ENCODE assay signal across 13 cellular contexts in the genomic region with DNA sequence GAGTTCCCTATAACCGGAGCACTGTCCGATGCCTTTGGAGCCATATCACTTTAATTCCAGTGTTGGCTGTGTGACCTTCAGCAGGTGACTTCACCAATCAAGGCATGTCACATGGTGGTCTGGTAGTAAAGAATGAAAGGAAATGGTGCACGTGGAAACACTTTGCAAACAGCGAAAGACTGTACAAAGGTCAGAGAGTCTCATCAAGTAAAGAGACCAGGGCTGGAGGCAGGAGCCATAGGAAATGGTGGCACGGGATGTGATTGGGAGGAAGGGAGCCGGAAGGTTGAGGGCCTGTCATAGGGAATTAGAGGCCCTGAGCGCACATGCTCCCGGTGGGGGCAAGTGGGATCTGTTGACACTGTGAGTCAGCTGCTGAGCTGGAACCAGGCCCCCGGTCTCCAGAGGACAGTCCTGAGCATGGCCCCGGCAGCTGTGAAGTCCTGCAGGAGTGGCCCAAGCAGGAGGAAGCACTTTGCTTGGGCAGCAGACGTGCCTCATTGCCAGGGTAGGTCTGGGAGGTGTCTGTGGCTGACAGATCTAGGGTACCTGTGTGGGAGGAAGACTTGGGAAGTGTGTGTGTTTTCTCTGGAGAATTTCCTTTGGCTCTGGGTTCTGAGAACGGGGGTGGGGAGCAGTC. TPM values are rescaled to one million over a fixed set of nuclear protein-coding genes. Genes with fewer than 3 reads are reported as not detected.
DNase-seq lines count a peak whose midpoint lies in the region; ATAC-seq and TF ChIP-seq lines count a peak whose summit lies in the region.
"Had no signal": no experiment of that assay in that cellular context is flagged by ENCODE, and none has a peak within 500 bp of the region (broad histone marks: within the 10 kb centered on the region; RNA-seq: fewer than 3 reads in every experiment).

No MANE protein-coding gene starts in this region.

- H3K27ac Mint-ChIP-seq in naive thymus-derived CD8-positive, alpha-beta T cell, result no peak overlapping the region
- H3K27ac Mint-ChIP-seq: dendritic cell treated with granulocyte-macrophage colony-stimulating factor and Interleukin-4, amounts not matched to agents 40 ng/mL and 50 ng/mL, for 4 days had no signal

- H4K20me1 ChIP-seq in osteoblast (ENCODE audit: insufficient read depth, low read length), result peaks cover 33% of the 10 kb centered on the region

- peak overlapping the region; percentile 35 for H3K4me2 ChIP-seq in osteoblast (ENCODE audit: insufficient read depth, low read length)

- no peak overlapping the region for H3K27ac ChIP-seq in osteoblast (ENCODE audit: low read depth, low read length)
- H3K27ac ChIP-seq: VCaP had no signal

- H3K4me1 ChIP-seq in osteoblast (ENCODE audit: insufficient read depth, low read length), result peaks cover 34% of the 10 kb centered on the region

- H3K9me3 ChIP-seq in osteoblast (ENCODE audit: low read depth, low read length), result no peaks in the 10 kb centered on the region

- peaks cover 0 to 32% (median 12%) of the 10 kb centered on the region in 5 donors for H3K27me3 Mint-ChIP-seq in naive thymus-derived CD8-positive, alpha-beta T cell
- H3K27me3 Mint-ChIP-seq: dendritic cell treated with granulocyte-macrophage colony-stimulating factor and Interleukin-4, amounts not matched to agents 40 ng/mL and 50 ng/mL, for 4 days had no signal

- POLR2A ChIA-PET in naive thymus-derived CD8-positive, alpha-beta T cell (lab: Charles Lee), result no interaction called here

- no peak overlapping the region for H2AFZ ChIP-seq in osteoblast (ENCODE audit: low read length)

- peaks cover 53% of the 10 kb centered on the region for H3K79me2 ChIP-seq in osteoblast (ENCODE audit: insufficient read depth, low read length)

- no peaks in the 10 kb centered on the region for H3K36me3 ChIP-seq in osteoblast (ENCODE audit: insufficient read depth, low read length)

- ATAC-seq in GM21381 (IDR thresholded peaks at IDR 0.05; ENCODE audit: unreplicated experiment) (no peak), HG02610 (IDR thresholded peaks at IDR 0.05; ENCODE audit: unreplicated experiment) (no peak)
- no peak for ATAC-seq in naive thymus-derived CD8-positive, alpha-beta T cell

- H3K27me3 ChIP-seq in osteoblast (ENCODE audit: insufficient read depth, low read length), result peaks cover 6% of the 10 kb centered on the region

- H3K4me1 Mint-ChIP-seq in naive thymus-derived CD8-positive, alpha-beta T cell, result peaks cover 4 to 19% (median 12%) of the 10 kb centered on the region in 4 donors

- peak overlapping the region in 2 of 10 donors; percentile 12 to 75 for H3K4me3 Mint-ChIP-seq in naive thymus-derived CD8-positive, alpha-beta T cell
- H3K4me3 Mint-ChIP-seq: dendritic cell treated with granulocyte-macrophage colony-stimulating factor and Interleukin-4, amounts not matched to agents 40 ng/mL and 50 ng/mL, for 4 days had no signal

- TF ChIP-seq CTCF in fibroblast of mammary gland (conservative IDR thresholded peaks at IDR 0.05; ENCODE audit: control insufficient read depth, insufficient read depth, low read depth, low read length), result no peak
- no peak for TF ChIP-seq CTCF in osteoblast (IDR thresholded peaks at IDR 0.05; ENCODE audit: extremely low read depth, low read depth, low read length)

- no peaks in the 10 kb centered on the region for H3K36me3 Mint-ChIP-seq in naive thymus-derived CD8-positive, alpha-beta T cell

- no peaks in the 10 kb centered on the region for H3K9me3 Mint-ChIP-seq in naive thymus-derived CD8-positive, alpha-beta T cell
- H3K9me3 Mint-ChIP-seq: dendritic cell treated with granulocyte-macrophage colony-stimulating factor and Interleukin-4, amounts not matched to agents 40 ng/mL and 50 ng/mL, for 4 days had no signal

- H3K4me3 ChIP-seq in fibroblast of mammary gland (ENCODE audit: control insufficient read depth, low read depth, low read length), result no peak overlapping the region
- peak overlapping the region; percentile 13 for H3K4me3 ChIP-seq in osteoblast (ENCODE audit: insufficient read depth, low read length)

- peak; percentile 95 for DNase-seq in DMS53 treated with DMSO at 0.1 percent for 48 hours (lab: John Stamatoyannopoulos, UW; ENCODE audit: unreplicated experiment)
- peak; percentile 87 for DNase-seq in NCI-H69 (lab: John Stamatoyannopoulos, UW)
- peak; percentile 60 for DNase-seq in fibroblast of mammary gland (ENCODE audit: low read depth)
- DNase-seq in osteoblast (ENCODE audit: insufficient read length, low spot score, missing footprints), result peak; percentile 96
- no peak for DNase-seq in NCI-H2196 (lab: John Stamatoyannopoulos, UW; ENCODE audit: unreplicated experiment)
- no peak for DNase-seq in naive thymus-derived CD8-positive, alpha-beta T cell
- DNase-seq: activated gamma-delta T cell, DND-41, NCI-H1092 had no signal

RNA-seq across cellular contexts. Expression of a gene that starts 2.0 kb away (rescaled TPM):
- total RNA-seq in osteoblast, result 2.9 and 3.6 TPM in 2 replicates
- total RNA-seq in naive thymus-derived CD8-positive, alpha-beta T cell, result under 1 TPM; 0.08 to 0.13 TPM
- not detected for polyA plus RNA-seq in naive thymus-derived CD8-positive, alpha-beta T cell

Comparison
In these comparisons a context has a peak if more than half of its experiments do, and no peak if none do; other contexts are left out.
1. DNase-seq: peak in DMS53 treated with DMSO at 0.1 percent for 48 hours (single experiment), NCI-H69 (single experiment), fibroblast of mammary gland (single experiment) and osteoblast (single experiment); none in NCI-H2196 (single experiment) and naive thymus-derived CD8-positive, alpha-beta T cell (0 of 10).